Comparison of ENCODE assay signal across 8 cellular contexts in the genomic region with DNA sequence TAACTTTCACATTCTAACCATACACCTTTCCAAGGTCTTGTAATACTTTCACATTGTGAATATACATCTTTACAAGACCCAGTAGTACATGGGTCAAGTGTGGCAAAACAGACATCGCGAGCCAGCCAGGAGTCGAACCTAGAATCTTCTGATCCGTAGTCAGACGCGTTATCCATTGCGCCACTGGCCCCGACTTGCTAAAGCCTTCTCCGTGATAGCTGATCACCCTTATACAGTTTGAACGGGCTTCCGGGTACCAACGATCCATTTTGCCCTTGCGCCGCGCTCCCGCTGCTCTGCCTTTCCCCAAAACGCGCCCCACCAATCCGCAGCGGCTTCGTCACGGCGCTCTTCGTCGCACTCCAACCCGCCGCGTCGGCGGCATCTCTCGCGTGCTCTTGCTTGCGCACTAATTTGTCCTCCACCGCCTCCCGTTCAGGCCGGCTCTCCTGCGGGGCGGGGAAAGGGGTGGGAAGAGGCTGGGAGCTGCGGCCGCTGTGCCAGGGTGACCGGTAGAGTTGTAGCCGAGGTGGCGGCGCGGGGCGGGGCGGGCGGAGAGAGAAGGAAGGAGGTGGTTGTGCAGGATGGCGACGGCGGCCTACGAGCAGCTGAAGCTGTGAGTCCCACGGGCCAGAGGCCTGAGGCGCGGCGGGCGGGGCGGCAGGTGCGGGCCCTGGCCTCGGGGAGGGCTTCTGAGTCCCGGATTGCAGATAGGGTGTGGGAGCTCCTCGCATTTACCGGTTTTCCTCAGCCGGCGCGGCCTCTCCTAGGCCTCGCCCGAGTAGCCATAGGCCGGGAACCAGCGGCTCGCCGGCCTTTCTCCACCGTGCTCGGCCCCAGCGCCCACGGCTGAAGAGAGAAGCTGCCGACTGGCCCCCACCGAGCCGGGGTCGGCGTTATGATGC. TPM values are rescaled to one million over a fixed set of nuclear protein-coding genes. Genes with fewer than 3 reads are reported as not detected.
A peak's percentile ranks its signal among the peaks of the same experiment; 100 is the strongest.
DNase-seq lines count a peak whose midpoint lies in the region; ATAC-seq and TF ChIP-seq lines count a peak whose summit lies in the region.

A gene with protein sequence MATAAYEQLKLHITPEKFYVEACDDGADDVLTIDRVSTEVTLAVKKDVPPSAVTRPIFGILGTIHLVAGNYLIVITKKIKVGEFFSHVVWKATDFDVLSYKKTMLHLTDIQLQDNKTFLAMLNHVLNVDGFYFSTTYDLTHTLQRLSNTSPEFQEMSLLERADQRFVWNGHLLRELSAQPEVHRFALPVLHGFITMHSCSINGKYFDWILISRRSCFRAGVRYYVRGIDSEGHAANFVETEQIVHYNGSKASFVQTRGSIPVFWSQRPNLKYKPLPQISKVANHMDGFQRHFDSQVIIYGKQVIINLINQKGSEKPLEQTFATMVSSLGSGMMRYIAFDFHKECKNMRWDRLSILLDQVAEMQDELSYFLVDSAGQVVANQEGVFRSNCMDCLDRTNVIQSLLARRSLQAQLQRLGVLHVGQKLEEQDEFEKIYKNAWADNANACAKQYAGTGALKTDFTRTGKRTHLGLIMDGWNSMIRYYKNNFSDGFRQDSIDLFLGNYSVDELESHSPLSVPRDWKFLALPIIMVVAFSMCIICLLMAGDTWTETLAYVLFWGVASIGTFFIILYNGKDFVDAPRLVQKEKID (plus strand): TSS at position 515 of the 905 bp plus-strand sequence. CDS start 70 bp downstream, at position 585.

- H3K27ac ChIP-seq in coronary artery (peak within 1 kb of the TSS; percentile 57 to 95), layer of hippocampus (ENCODE audit: low read depth, low read length) (peak within 1 kb of the TSS; percentile 85)

- peaks cover 4% of the 10 kb centered on the region for H3K27me3 Mint-ChIP-seq in activated CD4-positive, alpha-beta T cell treated with anti-CD3 and anti-CD28 coated beads, Interleukin-2, amount 10 ng/mL, durations not matched to agents 24 days and 14 days

- peak within 1 kb of the TSS; percentile 94 for H3K27ac Mint-ChIP-seq in activated CD4-positive, alpha-beta T cell treated with anti-CD3 and anti-CD28 coated beads, Interleukin-2, amount 10 ng/mL, durations not matched to agents 24 days and 14 days

- intact Hi-C loops in activated CD4-positive, alpha-beta T cell treated with anti-CD3 and anti-CD28 coated beads, Interleukin-2, amount 10 ng/mL, durations not matched to agents 24 days and 14 days (cut with micrococcal nuclease), result loop anchor here (1.0 to 2.0 kb wide), 4 partner anchors 21 to 462 kb away; partner anchors contain the start of gene TMEM158

- ATAC-seq in GM19324 (IDR thresholded peaks at IDR 0.05; ENCODE audit: low FRiP score, unreplicated experiment) (peak; percentile 90), HG03469 (IDR thresholded peaks at IDR 0.05; ENCODE audit: unreplicated experiment) (peak; percentile 47)

- CTCF ChIA-PET in BJ (lab: Yijun Ruan, JAX), result interaction anchor here (0.7 to 3.1 kb wide), 7 partner anchors 9 to 240 kb away, joined by 3 to 12 read pairs (median 5); partner anchors contain the start of gene LIMD1

- H3K27me3 ChIP-seq in BJ (ENCODE audit: control insufficient read depth, insufficient read depth, low read length) (no peaks in the 10 kb centered on the region), layer of hippocampus (ENCODE audit: control insufficient read depth, insufficient read depth, low read length) (no peaks in the 10 kb centered on the region)

- H3K36me3 Mint-ChIP-seq in activated CD4-positive, alpha-beta T cell treated with anti-CD3 and anti-CD28 coated beads, Interleukin-2, amount 10 ng/mL, durations not matched to agents 24 days and 14 days (ENCODE audit: low read depth), result peaks cover 36% of the 10 kb centered on the region

- peak within 1 kb of the TSS; percentile 87 for H3K4me3 Mint-ChIP-seq in activated CD4-positive, alpha-beta T cell treated with anti-CD3 and anti-CD28 coated beads, Interleukin-2, amount 10 ng/mL, durations not matched to agents 24 days and 14 days

- peak within 1 kb of the TSS; percentile 85 for H3K4me3 ChIP-seq in BJ (ENCODE audit: low read depth, low read length)
- peak within 1 kb of the TSS; percentile 76 for H3K4me3 ChIP-seq in coronary artery

- peaks cover 46% of the 10 kb centered on the region for H3K4me1 Mint-ChIP-seq in activated CD4-positive, alpha-beta T cell treated with anti-CD3 and anti-CD28 coated beads, Interleukin-2, amount 10 ng/mL, durations not matched to agents 24 days and 14 days

- DNase-seq in BJ (ENCODE audit: low read depth) (peak; percentile 95), NCI-H526 treated with DMSO at 0.1 percent for 48 hours (lab: John Stamatoyannopoulos, UW) (peak; percentile 97), coronary artery (ENCODE audit: low spot score) (peak; percentile 99)
- peak; percentile 99 for DNase-seq in activated CD4-positive, alpha-beta T cell treated with anti-CD3 and anti-CD28 coated beads, Interleukin-2, amount 10 ng/mL, durations not matched to agents 24 days and 14 days
- DNase-seq in stimulated activated CD4-positive, alpha-beta T cell treated with anti-CD3 and anti-CD28 coated beads, Interleukin-1b, Interleukin-23, amount 100 ng/mL, for 4 hours (ENCODE audit: low read depth in 2 of 2), result peak; percentile 91 to 94

- POLR2A ChIA-PET in BJ (lab: Charles Lee), result interaction anchor here (0.5 to 0.6 kb wide), 2 partner anchors 44 to 604 kb away, joined by 3 to 5 read pairs; no protein-coding TSS in a partner anchor

- H3K36me3 ChIP-seq in BJ (ENCODE audit: control insufficient read depth, insufficient read depth, low read length), result no peaks in the 10 kb centered on the region; the same call in 1 of the 2 replicates

- TF ChIP-seq CTCF in BJ (IDR thresholded peaks at IDR 0.05; ENCODE audit: insufficient read depth, low read depth, low read length), result no peak
- no peak for TF ChIP-seq CTCF in coronary artery (IDR thresholded peaks at IDR 0.05)

- H3K9me3 Mint-ChIP-seq in activated CD4-positive, alpha-beta T cell treated with anti-CD3 and anti-CD28 coated beads, Interleukin-2, amount 10 ng/mL, durations not matched to agents 24 days and 14 days, result peaks cover 4% of the 10 kb centered on the region

RNA-seq across cellular contexts. Expression of the gene that starts here (rescaled TPM):
- 10.8 and 27.2 TPM in 2 replicates for polyA plus RNA-seq in BJ (2011; rRNA removed)
- polyA minus RNA-seq in BJ (2011; rRNA and poly(A)+ RNA removed), result 19.8 and 29.9 TPM in 2 replicates
- 88.0 and 91.7 TPM in 2 replicates for total RNA-seq in activated CD4-positive, alpha-beta T cell treated with anti-CD3 and anti-CD28 coated beads, Interleukin-2, amount 10 ng/mL, durations not matched to agents 24 days and 14 days

Comparison
In these comparisons a context has a peak if more than half of its experiments do, and no peak if none do; other contexts are left out.
1. Peak in every context shown above with its lines: DNase-seq, ATAC-seq, H3K4me3 ChIP-seq and H3K27ac ChIP-seq.